In genomic region chrX:3440981-3441380, GRCh38 we compare ENCODE assay signal across 16 cellular contexts.
A peak's percentile ranks its signal among the peaks of the same experiment; 100 is the strongest.
DNase-seq lines count a peak whose midpoint lies in the region; TF ChIP-seq lines count a peak whose summit lies in the region.
"Had no signal": no experiment of that assay in that cellular context is flagged by ENCODE, and none has a peak within 500 bp of the region (broad histone marks: within the 10 kb centered on the region; RNA-seq: fewer than 3 reads in every experiment).

No MANE protein-coding gene starts in this region.

- H3K27ac ChIP-seq in WERI-Rb-1 (peak overlapping the region; percentile 38), tibial artery (no peak overlapping the region)

- no peaks in the 10 kb centered on the region for H3K4me1 ChIP-seq in tibial artery
- H3K4me1 ChIP-seq: HAP-1 had no signal

- H3K9me3 ChIP-seq in WERI-Rb-1 (ENCODE audit: severe bottlenecking) (no peaks in the 10 kb centered on the region), tibial artery (no peaks in the 10 kb centered on the region)
- H3K9me3 ChIP-seq: HAP-1 had no signal

- TF ChIP-seq CTCF in WERI-Rb-1 (IDR thresholded peaks at IDR 0.05; ENCODE audit: low read depth, low read length) = no peak
- TF ChIP-seq CTCF in tibial artery (IDR thresholded peaks at IDR 0.05) = no peak

- no peaks in the 10 kb centered on the region for H3K27me3 ChIP-seq in WERI-Rb-1 (ENCODE audit: insufficient read depth, low read depth, severe bottlenecking)
- no peaks in the 10 kb centered on the region for H3K27me3 ChIP-seq in tibial artery

- H3K36me3 ChIP-seq in WERI-Rb-1 = no peaks in the 10 kb centered on the region
- no peaks in the 10 kb centered on the region for H3K36me3 ChIP-seq in tibial artery
- H3K36me3 ChIP-seq: HAP-1 had no signal

- intact Hi-C loops in tibial artery (cut with DNase I; ENCODE audit: low total_unique reads) = no loop called here

- H3K4me3 ChIP-seq in WERI-Rb-1 (ENCODE audit: low read depth, low read length) (no peak overlapping the region), tibial artery (no peak overlapping the region)
- H3K4me3 ChIP-seq: HAP-1 had no signal

- peak; percentile 82 for DNase-seq in DMS 273 (lab: John Stamatoyannopoulos, UW; ENCODE audit: unreplicated experiment)
- DNase-seq in NCI-H524 (lab: John Stamatoyannopoulos, UW) = peak; percentile 69 to 92
- peak; percentile 72 for DNase-seq in WERI-Rb-1
- no peak for DNase-seq in stimulated activated CD4-positive, alpha-beta T cell treated with anti-CD3 and anti-CD28 coated beads, Interleukin-4, amount 100 ng/mL, for 24 hours
- DNase-seq in dermis blood vessel endothelial cell = no peak
- DNase-seq in tibial artery = no peak
- DNase-seq: C1 segment of cervical spinal cord; Calu3; CD4-positive, alpha-beta memory T cell; COR-L47; DMS53; DMS79 treated with DMSO at 0.1 percent for 48 hours; GF-D8; GOT3; HFFc6 had no signal

Comparison
In these comparisons a context has a peak if more than half of its experiments do, and no peak if none do; other contexts are left out.
1. DNase-seq: peak in DMS 273 (single experiment), NCI-H524 (2 of 2) and WERI-Rb-1 (single experiment); none in stimulated activated CD4-positive, alpha-beta T cell treated with anti-CD3 and anti-CD28 coated beads, Interleukin-4, amount 100 ng/mL, for 24 hours (single experiment), dermis blood vessel endothelial cell (single experiment) and tibial artery (0 of 2).